In genomic region chr17:73686126-73686525, GRCh38 we compare ENCODE assay signal across 27 cellular contexts. TPM values are rescaled to one million over a fixed set of nuclear protein-coding genes. Genes with fewer than 3 reads are reported as not detected.
"Had no signal": no experiment of that assay in that cellular context is flagged by ENCODE, and none has a peak within 500 bp of the region (broad histone marks: within the 10 kb centered on the region; RNA-seq: fewer than 3 reads in every experiment).

No MANE protein-coding gene starts in this region.

- H3K4me1 ChIP-seq: breast epithelium, Peyer's patch, SJCRH30 had no signal

- H3K4me3 ChIP-seq: breast epithelium, Peyer's patch, SJCRH30 had no signal

- H3K27me3 Mint-ChIP-seq: activated CD8-positive, alpha-beta T cell treated with anti-CD3 and anti-CD28 coated beads for 36 hours; activated naive CD4-positive, alpha-beta T cell treated with anti-CD3 and anti-CD28 coated beads, Interleukin-2, amount 50 U/mL, for 24 hours had no signal

- H3K9me3 Mint-ChIP-seq: activated naive CD4-positive, alpha-beta T cell treated with anti-CD3 and anti-CD28 coated beads, Interleukin-2, amount 50 U/mL, for 24 hours had no signal

- H3K4me3 Mint-ChIP-seq: activated CD8-positive, alpha-beta T cell treated with anti-CD3 and anti-CD28 coated beads for 36 hours; activated naive CD4-positive, alpha-beta T cell treated with anti-CD3 and anti-CD28 coated beads, Interleukin-2, amount 50 U/mL, for 24 hours had no signal

- H3K27ac ChIP-seq: breast epithelium, KMS-11, Peyer's patch, RWPE1, SJCRH30, VCaP had no signal

- H3K27ac Mint-ChIP-seq: activated CD8-positive, alpha-beta T cell treated with anti-CD3 and anti-CD28 coated beads for 36 hours; activated naive CD4-positive, alpha-beta T cell treated with anti-CD3 and anti-CD28 coated beads, Interleukin-2, amount 50 U/mL, for 24 hours had no signal

- H3K9me3 ChIP-seq: SJCRH30, SK-N-SH had no signal

- H3K4me1 Mint-ChIP-seq: activated naive CD4-positive, alpha-beta T cell treated with anti-CD3 and anti-CD28 coated beads, Interleukin-2, amount 50 U/mL, for 24 hours had no signal

- H3K27me3 ChIP-seq: Peyer's patch had no signal

- DNase-seq: activated CD4-positive, alpha-beta T cell treated with anti-CD3 and anti-CD28 coated beads for 4 hours; activated CD8-positive, alpha-beta memory T cell treated with anti-CD3 and anti-CD28 coated beads, Interleukin-2, amount 50 U/mL, for 4 hours; activated CD8-positive, alpha-beta T cell treated with anti-CD3 and anti-CD28 coated beads for 36 hours; activated naive CD4-positive, alpha-beta T cell; aorta; caudate nucleus; NCI-H1092; NCI-H1417 treated with DMSO at 0.1 percent for 48 hours; NCI-H1694; NCI-H2029; NCI-H2107; NCI-H2171 treated with DMSO at 0.1 percent for 48 hours; NCI-H226; NCI-H510A; NCI-H69; NK-92 treated with Interleukin-12 subunit alpha and Interleukin-12 subunit beta, amount 100 ng/mL, for 24 hours; Peyer's patch; Right ventricle myocardium superior; SJCRH30; SK-N-SH; T-helper 1 cell had no signal

- ATAC-seq: activated CD8-positive, alpha-beta T cell treated with anti-CD3 and anti-CD28 coated beads for 36 hours had no signal

- H3K36me3 ChIP-seq: breast epithelium, Peyer's patch, SJCRH30 had no signal

RNA-seq across cellular contexts. Expression of gene SDK2, which starts 41.9 kb away (rescaled TPM):
- total RNA-seq: MCF 10A had no signal
